19 cellular contexts compared by ENCODE assay signal in the genomic region with DNA sequence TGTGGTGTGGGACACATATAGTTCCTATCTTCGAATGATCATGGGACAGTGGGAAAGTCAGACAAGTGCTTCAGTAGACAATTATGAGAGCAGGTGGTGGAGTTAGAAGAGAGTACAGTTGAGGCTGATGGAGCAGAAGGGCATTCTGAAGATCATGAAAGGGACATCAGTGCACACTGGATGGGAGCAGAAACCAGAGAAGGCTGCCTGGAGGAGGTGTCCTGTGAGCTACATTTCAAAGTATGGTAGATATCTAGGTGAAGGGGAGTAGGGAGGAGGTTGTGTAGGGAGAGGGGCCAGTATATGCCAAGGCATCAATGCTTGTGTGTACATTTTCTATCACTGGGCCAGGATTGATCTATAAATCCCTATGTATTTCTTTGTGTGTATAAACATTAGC.
"Had no signal": no experiment of that assay in that cellular context is flagged by ENCODE, and none has a peak within 500 bp of the region (broad histone marks: within the 10 kb centered on the region; RNA-seq: fewer than 3 reads in every experiment).

No MANE protein-coding gene starts in this region.

- H3K27ac ChIP-seq: coronary artery, parathyroid adenoma, prostate gland had no signal

- H3K27me3 ChIP-seq: heart right ventricle had no signal

- H3K27ac Mint-ChIP-seq: endodermal cell, naive B cell, nephron had no signal

- H3K9ac ChIP-seq: parathyroid adenoma had no signal

- H3K9me3 ChIP-seq: heart right ventricle, prostate gland had no signal

- H3K36me3 Mint-ChIP-seq: naive B cell had no signal

- H3K4me1 ChIP-seq: prostate gland had no signal

- H3K4me1 Mint-ChIP-seq: naive B cell had no signal

- ATAC-seq: heart right ventricle, left ventricle myocardium superior had no signal

- H3K79me2 ChIP-seq: parathyroid adenoma had no signal

- DNase-seq: effector CD4-positive, alpha-beta T cell; endodermal cell; foreskin melanocyte; heart right ventricle; islet precursor cell; left ventricle myocardium superior; mesenchymal stem cell; midbrain; naive B cell; retina; small intestine; stimulated activated CD4-positive, alpha-beta T cell treated with anti-CD3 and anti-CD28 coated beads, Interleukin-12 subunit alpha, Interleukin-12 subunit beta, amount 100 ng/mL, for 4 hours; stimulated activated naive CD4-positive, alpha-beta T cell treated with Interleukin-2 at 50 U/mL for 16 hours; trophoblast cell had no signal

- H3K4me3 ChIP-seq: coronary artery, heart right ventricle, lung, prostate gland had no signal

- H3K36me3 ChIP-seq: heart right ventricle, prostate gland had no signal

- H2AFZ ChIP-seq: parathyroid adenoma had no signal

- H3K9me3 Mint-ChIP-seq: naive B cell, nephron had no signal

- H3K4me3 Mint-ChIP-seq: endodermal cell, naive B cell, nephron had no signal

- FAIRE-seq: small intestine had no signal
